29 cellular contexts compared by ENCODE assay signal in genomic region chr6:12506211-12506610, GRCh38.
"Had no signal": no experiment of that assay in that cellular context is flagged by ENCODE, and none has a peak within 500 bp of the region (broad histone marks: within the 10 kb centered on the region; RNA-seq: fewer than 3 reads in every experiment).

No MANE protein-coding gene starts in this region.

- H3K27ac ChIP-seq: hepatocyte, left lung, lower lobe of right lung, neural progenitor cell, neutrophil, parathyroid adenoma, right atrium auricular region, right lobe of liver, testis, thyroid gland, transverse colon, upper lobe of left lung, vagina had no signal

- H3K9me3 ChIP-seq: left lung, lower lobe of right lung, neutrophil, right atrium auricular region, right lobe of liver, testis, thyroid gland, transverse colon, upper lobe of left lung, vagina had no signal

- DNase-seq: kidney; left colon; left lung; lower lobe of right lung; mesendoderm; naive B cell; natural killer cell; nephron progenitor cell; occipital lobe; right lobe of liver; stimulated activated CD4-positive, alpha-beta T cell treated with anti-CD3 and anti-CD28 coated beads, Interleukin-1b, Interleukin-23, amount 100 ng/mL, for 48 hours; stimulated activated CD4-positive, alpha-beta T cell treated with anti-CD3 and anti-CD28 coated beads, Interleukin-2, amount 100 ng/mL, for 48 hours; stimulated activated CD4-positive, alpha-beta T cell treated with anti-CD3 and anti-CD28 coated beads, Interleukin-4, amount 100 ng/mL, for 4 hours; stimulated activated CD8-positive, alpha-beta memory T cell treated with anti-CD3 and anti-CD28 coated beads, Interleukin-4, amount 100 ng/mL, for 48 hours; stimulated activated naive CD4-positive, alpha-beta T cell treated with Interleukin-2 at 50 U/mL for 16 hours; stimulated activated naive CD8-positive, alpha-beta T cell treated with anti-CD3 and anti-CD28 coated beads, Interleukin-15, amount 100 ng/mL, for 72 hours; substantia nigra; testis; thyroid gland; transverse colon; upper lobe of left lung had no signal

- ATAC-seq: left colon; lower lobe of right lung; natural killer cell; right lobe of liver; stimulated activated memory B cell treated with anti-CD40 and anti-IgM and Interleukin-4, amounts not matched to agents 10 μg/mL and 1 μg/mL and 100 μg/mL, for 72 hours; stimulated activated naive CD8-positive, alpha-beta T cell treated with anti-CD3 and anti-CD28 coated beads, Interleukin-15, amount 100 ng/mL, for 72 hours had no signal

- H3K27me3 ChIP-seq: hepatocyte, left lung, neural progenitor cell, neutrophil, right atrium auricular region, right lobe of liver, testis, thyroid gland, transverse colon, upper lobe of left lung, vagina had no signal

- H3K79me2 ChIP-seq: hepatocyte, parathyroid adenoma had no signal

- H3K4me2 ChIP-seq: hepatocyte, neural progenitor cell, smooth muscle cell had no signal

- H3K4me3 ChIP-seq: hepatocyte, left lung, lower lobe of right lung, neural progenitor cell, right atrium auricular region, right lobe of liver, smooth muscle cell, testis, thyroid gland, transverse colon, upper lobe of left lung, vagina had no signal

- H3K4me1 ChIP-seq: left lung, lower lobe of right lung, neural progenitor cell, parathyroid adenoma, right atrium auricular region, right lobe of liver, testis, thyroid gland, upper lobe of left lung, vagina had no signal

- H2AFZ ChIP-seq: hepatocyte, neural progenitor cell, parathyroid adenoma had no signal

- H3K9ac ChIP-seq: neural progenitor cell, parathyroid adenoma had no signal

- H3K36me3 ChIP-seq: lower lobe of right lung, neural progenitor cell, neutrophil, right atrium auricular region, right lobe of liver, thyroid gland, transverse colon, upper lobe of left lung, vagina had no signal

- FAIRE-seq: kidney had no signal
